24 cellular contexts compared by ENCODE assay signal in genomic region chr5:112758676-112759075, GRCh38.
"Had no signal": no experiment of that assay in that cellular context is flagged by ENCODE, and none has a peak within 500 bp of the region (broad histone marks: within the 10 kb centered on the region; RNA-seq: fewer than 3 reads in every experiment).

No MANE protein-coding gene starts in this region.

- H3K36me3 ChIP-seq: ovary, right lobe of liver, thyroid gland had no signal

- H3K9me3 ChIP-seq: ovary, psoas muscle, right lobe of liver, sigmoid colon, stomach, thoracic aorta, thyroid gland, tibial nerve, upper lobe of left lung, vagina had no signal

- H3K9ac ChIP-seq: neural progenitor cell, parathyroid adenoma had no signal

- ATAC-seq: psoas muscle; right cardiac atrium; right lobe of liver; stimulated activated effector memory CD8-positive, alpha-beta T cell treated with anti-CD3 and anti-CD28 coated beads, Interleukin-12 subunit alpha, Interleukin-12 subunit beta, amount 100 ng/mL, for 72 hours; stimulated activated naive B cell treated with anti-CD40 and anti-IgM and Interleukin-4, amounts not matched to agents 10 μg/mL and 1 μg/mL and 100 μg/mL, for 72 hours had no signal

- H3K4me3 ChIP-seq: neural progenitor cell, ovary, psoas muscle, right lobe of liver, sigmoid colon, stomach, thoracic aorta, thyroid gland, tibial nerve, upper lobe of left lung, vagina had no signal

- H3K4me2 ChIP-seq: neural progenitor cell had no signal

- H3K27ac ChIP-seq: neural progenitor cell, ovary, parathyroid adenoma, psoas muscle, right lobe of liver, sigmoid colon, stomach, thoracic aorta, thyroid gland, tibial nerve, upper lobe of left lung, vagina had no signal

- H3K27me3 ChIP-seq: neural progenitor cell, ovary, right lobe of liver, sigmoid colon, stomach, thyroid gland, tibial nerve, upper lobe of left lung, vagina had no signal

- H3K4me1 ChIP-seq: neural progenitor cell, right lobe of liver, vagina had no signal

- DNase-seq: occipital lobe; ovary; posterior cingulate gyrus; right cardiac atrium; right lobe of liver; sigmoid colon; small intestine; stimulated activated CD4-positive, alpha-beta T cell treated with anti-CD3 and anti-CD28 coated beads, Interleukin-15, amount 100 ng/mL, for 24 hours; stimulated activated CD4-positive, alpha-beta T cell treated with anti-CD3 and anti-CD28 coated beads, Interleukin-2, amount 100 ng/mL, for 24 hours; stimulated activated CD4-positive, alpha-beta T cell treated with anti-CD3 and anti-CD28 coated beads, Interleukin-2, amount 100 ng/mL, for 48 hours; stimulated activated CD4-positive, alpha-beta T cell treated with anti-CD3 and anti-CD28 coated beads, Interleukin-4, amount 100 ng/mL, for 24 hours; stimulated activated naive B cell treated with anti-CD40 and anti-IgM and Interleukin-4, amounts not matched to agents 10 μg/mL and 1 μg/mL and 100 μg/mL, for 72 hours; stimulated activated naive CD4-positive, alpha-beta T cell treated with Interleukin-2 at 50 U/mL for 16 hours; stomach; thyroid gland; trophoblast cell; upper lobe of left lung had no signal

- H2AFZ ChIP-seq: neural progenitor cell, parathyroid adenoma had no signal
